ENCODE assay signal across 10 cellular contexts in genomic region chr15:42499888-42500609, GRCh38. TPM values are rescaled to one million over a fixed set of nuclear protein-coding genes. Genes with fewer than 3 reads are reported as not detected.
DNase-seq lines count a peak whose midpoint lies in the region; ATAC-seq and TF ChIP-seq lines count a peak whose summit lies in the region.
"Had no signal": no experiment of that assay in that cellular context is flagged by ENCODE, and none has a peak within 500 bp of the region (broad histone marks: within the 10 kb centered on the region; RNA-seq: fewer than 3 reads in every experiment).

No MANE protein-coding gene starts in this region.

- DNase-seq in PC-3 (no peak), esophagus squamous epithelium (lab: John Stamatoyannopoulos, UW) (no peak), NCI-H2171 (lab: John Stamatoyannopoulos, UW) (no peak), A673 (ENCODE audit: low spot score) (no peak), AG20443 (ENCODE audit: low spot score) (no peak), NCI-H2227 (lab: John Stamatoyannopoulos, UW; ENCODE audit: unreplicated experiment) (no peak)
- DNase-seq: activated CD4-positive, alpha-beta T cell treated with anti-CD3 and anti-CD28 coated beads, Interleukin-2, amount 50 U/mL, for 48 hours; nephron progenitor cell had no signal

- no peak for ATAC-seq in PC-3

- H3K9me3 ChIP-seq in DOHH2 (ENCODE audit: control insufficient read depth, insufficient read depth, low read length) (no peaks in the 10 kb centered on the region), PC-3 (ENCODE audit: low read length) (no peaks in the 10 kb centered on the region), esophagus squamous epithelium (no peaks in the 10 kb centered on the region), skeletal muscle tissue (ENCODE audit: control insufficient read depth in 3 of 3, low read length in 3 of 3) (no peaks in the 10 kb centered on the region), A673 (ENCODE audit: low read depth, low read length, poor library complexity, severe bottlenecking) (no peaks in the 10 kb centered on the region)

- 73 to 81% methylated on average over 10 of the region's 10 CpGs for WGBS in esophagus squamous epithelium, 2 donors

- peak overlapping the region; percentile 96 for H3K27ac ChIP-seq in DOHH2 (ENCODE audit: low read depth, low read length)
- H3K27ac ChIP-seq in PC-3 (ENCODE audit: low read length), result peak overlapping the region; percentile 34; the same call in 1 of the 2 replicates
- peak overlapping the region; percentile 15 to 61 (median 48) for H3K27ac ChIP-seq in esophagus squamous epithelium
- peak overlapping the region; percentile 57 for H3K27ac ChIP-seq in skeletal muscle tissue (ENCODE audit: low read depth, low read length)
- H3K27ac ChIP-seq in A673 (ENCODE audit: low read depth, low read length, poor library complexity, severe bottlenecking), result no peak overlapping the region

- H3K9ac ChIP-seq in PC-3 (ENCODE audit: low read length), result no peak overlapping the region
- no peak overlapping the region for H3K9ac ChIP-seq in skeletal muscle tissue (ENCODE audit: low read depth in 1 of 3, low read length in 3 of 3)

- CTCF ChIA-PET in PC-3 (lab: Charles Lee) (interaction anchor here (0.6 kb wide), 1 partner anchor 10 kb away, joined by 5 read pairs; no protein-coding TSS in a partner anchor), A673 (lab: Charles Lee) (no interaction called here)

- POLR2A ChIA-PET in PC-3 (lab: Charles Lee; ENCODE audit: unreplicated experiment) (no interaction called here), A673 (lab: Charles Lee; ENCODE audit: low non-redundant PET) (interaction anchor here (0.6 kb wide), 1 partner anchor 239 kb away, joined by 17 read pairs; no protein-coding TSS in a partner anchor)

- intact Hi-C loops in PC-3 (cut with micrococcal nuclease) (loop anchor here (5.0 kb wide), 1 partner anchor 47 kb away; the partner anchor contains the start of genes HAUS2 and LRRC57), esophagus squamous epithelium (cut with DNase I) (no loop called here), A673 (cut with micrococcal nuclease; ENCODE audit: unreplicated experiment) (loop anchor here (10.0 kb wide), 1 partner anchor 155 kb away; no protein-coding TSS in a partner anchor)

- BruUV-seq in PC-3 (replicated peaks; lab: Mats Ljungman, UMichigan) (no TSS peak), A673 (replicated peaks; lab: Mats Ljungman, UMichigan) (no TSS peak)

- H3K79me2 ChIP-seq in DOHH2 (ENCODE audit: control insufficient read depth, low read length), result peaks cover 86% of the 10 kb centered on the region
- H3K79me2 ChIP-seq in PC-3 (ENCODE audit: low read length), result peaks cover 44% of the 10 kb centered on the region

- H3K9me2 ChIP-seq in DOHH2 (replicated peaks; ENCODE audit: control insufficient read depth, low read length), result no peaks in the 10 kb centered on the region
- H3K9me2 ChIP-seq in PC-3 (replicated peaks; ENCODE audit: low read length), result no peaks in the 10 kb centered on the region

- H3K27me3 ChIP-seq in DOHH2 (ENCODE audit: control insufficient read depth, low read length) (no peaks in the 10 kb centered on the region), PC-3 (ENCODE audit: low read length) (no peaks in the 10 kb centered on the region), esophagus squamous epithelium (no peaks in the 10 kb centered on the region), skeletal muscle tissue (ENCODE audit: control insufficient read depth in 3 of 3, insufficient read depth in 3 of 3, low read length in 3 of 3) (no peaks in the 10 kb centered on the region), A673 (replicated peaks; ENCODE audit: insufficient read depth, low read depth, low read length, poor library complexity) (no peaks in the 10 kb centered on the region)

- H3K4me2 ChIP-seq in DOHH2 (ENCODE audit: low read length) (peak overlapping the region; percentile 96), PC-3 (ENCODE audit: low read length) (peak overlapping the region; percentile 23)

- TF ChIP-seq CTCF in DOHH2 (IDR thresholded peaks at IDR 0.05; ENCODE audit: low read depth, low read length, poor library complexity, severe bottlenecking) (no peak), PC-3 (conservative IDR thresholded peaks at IDR 0.05; ENCODE audit: low read depth, low read length) (no peak), esophagus squamous epithelium (IDR thresholded peaks at IDR 0.05) (no peak), A673 (conservative IDR thresholded peaks at IDR 0.05; ENCODE audit: low read depth, low read length) (no peak)

- H3K4me1 ChIP-seq in DOHH2 (ENCODE audit: control insufficient read depth, low read length), result peaks cover 90% of the 10 kb centered on the region
- H3K4me1 ChIP-seq in PC-3 (ENCODE audit: insufficient read depth, low read length), result peaks cover 16% of the 10 kb centered on the region
- peaks cover 12 to 65% (median 46%) of the 10 kb centered on the region in 3 donors for H3K4me1 ChIP-seq in esophagus squamous epithelium
- peaks cover 13 to 20% (median 14%) of the 10 kb centered on the region in 3 donors for H3K4me1 ChIP-seq in skeletal muscle tissue (ENCODE audit: control insufficient read depth in 3 of 3, insufficient read depth in 3 of 3, low read length in 3 of 3)
- H3K4me1 ChIP-seq in A673 (ENCODE audit: insufficient read depth, low read length, poor library complexity, severe bottlenecking), result peaks cover 12% of the 10 kb centered on the region

- no peak overlapping the region for H2AFZ ChIP-seq in PC-3 (ENCODE audit: low read length)

- TF ChIP-seq POLR2A in esophagus squamous epithelium (IDR thresholded peaks at IDR 0.05), result no peak

- H3K4me3 ChIP-seq in DOHH2 (ENCODE audit: low read length) (peak overlapping the region; percentile 50), PC-3 (ENCODE audit: low read length) (no peak overlapping the region), esophagus squamous epithelium (no peak overlapping the region), skeletal muscle tissue (ENCODE audit: low read length in 3 of 3) (no peak overlapping the region), A673 (ENCODE audit: low read depth, low read length, poor library complexity, severe bottlenecking) (no peak overlapping the region)

- H4K20me1 ChIP-seq in DOHH2 (ENCODE audit: control insufficient read depth, insufficient read depth, low read depth, low read length) (no peaks in the 10 kb centered on the region), PC-3 (ENCODE audit: low read length) (no peaks in the 10 kb centered on the region)

- peaks cover 10% of the 10 kb centered on the region for H3K36me3 ChIP-seq in DOHH2 (ENCODE audit: control insufficient read depth, low read length)
- H3K36me3 ChIP-seq in PC-3 (ENCODE audit: low read depth, low read length), result no peaks in the 10 kb centered on the region
- no peaks in the 10 kb centered on the region for H3K36me3 ChIP-seq in esophagus squamous epithelium
- H3K36me3 ChIP-seq in skeletal muscle tissue (ENCODE audit: control insufficient read depth in 3 of 3, insufficient read depth in 3 of 3, low read length in 3 of 3), result no peaks in the 10 kb centered on the region
- H3K36me3 ChIP-seq in A673 (ENCODE audit: insufficient read depth, low read length, poor library complexity, severe bottlenecking), result peaks cover 7% of the 10 kb centered on the region

- H3F3A ChIP-seq in DOHH2 (ENCODE audit: control insufficient read depth, insufficient read depth) (peaks cover 51% of the 10 kb centered on the region), PC-3 (ENCODE audit: low read length, unreplicated experiment) (peaks cover 7% of the 10 kb centered on the region)

RNA-seq across cellular contexts. Expression of gene SNAP23, which starts 4.6 kb away (rescaled TPM):
- 40.2 and 45.1 TPM in 2 replicates for total RNA-seq in PC-3 (2014; rRNA removed)
- 10 to 100 TPM; 30.9 to 59.3 (median 40.1) TPM for total RNA-seq in esophagus squamous epithelium
- 50.6 TPM for total RNA-seq in skeletal muscle tissue
- 112 and 124 TPM in 2 replicates for total RNA-seq in A673 (2021)

RNA-seq across cellular contexts. Expression of gene ZNF106, which starts 9.1 kb away (rescaled TPM):
- 25.6 and 26.8 TPM in 2 replicates for total RNA-seq in PC-3 (2014; rRNA removed)
- total RNA-seq in esophagus squamous epithelium, result 10 to 100 TPM; 16.0 to 65.0 (median 33.8) TPM
- 274 TPM for total RNA-seq in skeletal muscle tissue
- 98.1 and 102 TPM in 2 replicates for total RNA-seq in A673 (2021)

RNA-seq across cellular contexts. Expression of gene LRRC57, which starts 48.5 kb away (rescaled TPM):
- total RNA-seq in PC-3 (2014; rRNA removed) (9.1 and 19.0 TPM in 2 replicates), esophagus squamous epithelium (10 to 100 TPM; 10.5 to 13.0 (median 11.7) TPM), skeletal muscle tissue (8.9 TPM), A673 (2021) (28.7 and 32.7 TPM in 2 replicates)

RNA-seq across cellular contexts. Expression of gene HAUS2, which starts 48.6 kb away (rescaled TPM):
- total RNA-seq in PC-3 (2014; rRNA removed) (36.5 and 44.1 TPM in 2 replicates), esophagus squamous epithelium (10 to 100 TPM in 3 of 4 donors, 1 to 10 TPM in 1; 6.6 to 28.5 (median 16.7) TPM), skeletal muscle tissue (9.4 TPM), A673 (2021) (39.5 and 44.1 TPM in 2 replicates)
